9 cellular contexts compared by ENCODE assay signal in genomic region chr5:108801776-108802175, GRCh38. TPM values are rescaled to one million over a fixed set of nuclear protein-coding genes. Genes with fewer than 3 reads are reported as not detected.
DNase-seq lines count a peak whose midpoint lies in the region; ATAC-seq and TF ChIP-seq lines count a peak whose summit lies in the region.
"Had no signal": no experiment of that assay in that cellular context is flagged by ENCODE, and none has a peak within 500 bp of the region (broad histone marks: within the 10 kb centered on the region; RNA-seq: fewer than 3 reads in every experiment).

No MANE protein-coding gene starts in this region.

- peak; percentile 47 for DNase-seq in DMS53 treated with DMSO at 0.1 percent for 48 hours (lab: John Stamatoyannopoulos, UW; ENCODE audit: unreplicated experiment)
- DNase-seq in MG63, result peak; percentile 76
- peak; percentile 30 for DNase-seq in brain pericyte (ENCODE audit: low read depth, low spot score)
- DNase-seq in neural crest cell (ENCODE audit: low read depth, low spot score), result no peak
- DNase-seq in testis, result no peak
- DNase-seq in mucosa of descending colon, result no peak
- no peak for DNase-seq in stimulated activated naive CD4-positive, alpha-beta T cell treated with Interleukin-2 at 50 U/mL for 16 hours (lab: John Stamatoyannopoulos, UW)
- DNase-seq in DMS114 treated with DMSO at 0.1 percent for 48 hours (lab: John Stamatoyannopoulos, UW; ENCODE audit: unreplicated experiment), result no peak
- DNase-seq: activated CD8-positive, alpha-beta memory T cell treated with anti-CD3 and anti-CD28 coated beads, Interleukin-2, amount 50 U/mL, for 48 hours had no signal

- H3K4me3 ChIP-seq in MG63 (no peak overlapping the region), testis (no peak overlapping the region), mucosa of descending colon (no peak overlapping the region)

- peaks cover 14% of the 10 kb centered on the region for H3K4me1 Mint-ChIP-seq in neural crest cell

- peaks cover 49% of the 10 kb centered on the region for H3K36me3 Mint-ChIP-seq in neural crest cell (ENCODE audit: low read depth)

- H3K36me3 ChIP-seq in MG63 (peaks cover 19% of the 10 kb centered on the region), testis (ENCODE audit: low read depth, missing control alignments) (no peaks in the 10 kb centered on the region), mucosa of descending colon (ENCODE audit: low read depth) (no peaks in the 10 kb centered on the region)

- intact Hi-C loops in testis (cut with DNase I; ENCODE audit: low total_unique reads) (no loop called here), mucosa of descending colon (cut with DNase I, micrococcal nuclease) (no loop called here)

- peak overlapping the region; percentile 2 for H3K27ac Mint-ChIP-seq in neural crest cell (ENCODE audit: unreplicated experiment)

- no peaks in the 10 kb centered on the region for H3K4me1 ChIP-seq in testis
- no peaks in the 10 kb centered on the region for H3K4me1 ChIP-seq in mucosa of descending colon (ENCODE audit: low read depth)

- peaks cover 18% of the 10 kb centered on the region for H3K9me3 ChIP-seq in MG63
- no peaks in the 10 kb centered on the region for H3K9me3 ChIP-seq in testis
- peaks cover 11% of the 10 kb centered on the region for H3K9me3 ChIP-seq in mucosa of descending colon

- 81 to 85% methylated on average over 4 of the region's 4 CpGs for WGBS in testis, 2 donors

- no peak overlapping the region for H3K27ac ChIP-seq in testis

- no peaks in the 10 kb centered on the region for H3K27me3 Mint-ChIP-seq in neural crest cell (ENCODE audit: low read depth)

- no peak for ATAC-seq in mucosa of descending colon

- TF ChIP-seq CTCF in neural crest cell (conservative IDR thresholded peaks at IDR 0.05), result no peak
- no peak for TF ChIP-seq CTCF in testis (IDR thresholded peaks at IDR 0.05)
- TF ChIP-seq CTCF in mucosa of descending colon (IDR thresholded peaks at IDR 0.05), result no peak

- H3K9me3 Mint-ChIP-seq in neural crest cell, result peaks cover 27% of the 10 kb centered on the region

- no peak for TF ChIP-seq POLR2A in testis (IDR thresholded peaks at IDR 0.05)

- H3K27me3 ChIP-seq in MG63, result no peaks in the 10 kb centered on the region
- H3K27me3 ChIP-seq in testis, result no peaks in the 10 kb centered on the region

- H3K4me3 Mint-ChIP-seq in neural crest cell, result no peak overlapping the region

RNA-seq across cellular contexts. Expression of gene FER, which starts 54.1 kb away (rescaled TPM):
- 5.9 and 9.9 TPM in 2 replicates for total RNA-seq in MG63 (2014; rRNA removed; shearing (Covaris generic); ENCODE audit: low replicate concordance)
- 25.4 and 28.4 TPM in 2 replicates for total RNA-seq in neural crest cell
- total RNA-seq in testis, result 10 to 100 TPM; 39.8 to 40.4 TPM
- 17.5 TPM for polyA plus RNA-seq in testis (ENCODE audit: insufficient read depth, low read depth, low replicate concordance)
- total RNA-seq in mucosa of descending colon, result 10 to 100 TPM; 12.8 to 44.0 (median 13.6) TPM

Comparison
In these comparisons a context has a peak if more than half of its experiments do, and no peak if none do; other contexts are left out.
1. DNase-seq: peak in DMS53 treated with DMSO at 0.1 percent for 48 hours (single experiment), MG63 (single experiment) and brain pericyte (single experiment); none in neural crest cell (single experiment), testis (single experiment), mucosa of descending colon (0 of 3), stimulated activated naive CD4-positive, alpha-beta T cell treated with Interleukin-2 at 50 U/mL for 16 hours (single experiment) and DMS114 treated with DMSO at 0.1 percent for 48 hours (single experiment).